In the genomic region with DNA sequence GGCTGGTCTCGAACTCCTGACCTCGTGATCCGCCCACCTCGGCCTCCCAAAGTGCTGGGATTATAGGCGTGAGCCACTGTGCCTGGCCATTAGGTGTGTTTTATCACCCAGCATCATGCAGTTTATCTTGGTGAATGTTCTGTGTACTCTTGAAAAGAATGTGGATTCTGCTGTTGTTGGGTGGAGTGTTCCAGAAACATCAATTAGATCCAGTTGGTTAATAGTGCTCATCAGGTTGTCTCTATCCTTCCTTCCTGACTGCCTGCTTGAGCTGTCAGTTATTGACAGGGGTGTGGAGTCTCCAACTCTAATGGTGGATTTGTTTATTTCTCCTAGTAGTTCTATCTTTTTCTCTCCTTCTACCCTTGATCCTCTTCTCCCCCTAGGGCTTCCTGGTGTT, we compare ENCODE assay signal across 14 cellular contexts. TPM values are rescaled to one million over a fixed set of nuclear protein-coding genes. Genes with fewer than 3 reads are reported as not detected.
DNase-seq lines count a peak whose midpoint lies in the region; ATAC-seq and TF ChIP-seq lines count a peak whose summit lies in the region.
"Had no signal": no experiment of that assay in that cellular context is flagged by ENCODE, and none has a peak within 500 bp of the region (broad histone marks: within the 10 kb centered on the region; RNA-seq: fewer than 3 reads in every experiment).

No MANE protein-coding gene starts in this region.

- in situ Hi-C loops in transverse colon (cut with MboI; ENCODE audit: low pct_ligation_motif_present in 1 of 4, low pct_unique_long_range_greater_than_20kb in 1 of 4, low sequenced_read_pairs in 3 of 4), result no loop called here

- TF ChIP-seq POLR2A in transverse colon (IDR thresholded peaks at IDR 0.05) (no peak), Peyer's patch (IDR thresholded peaks at IDR 0.05) (no peak)

- H3K36me3 ChIP-seq in mucosa of rectum (ENCODE audit: control insufficient read depth in 2 of 2, insufficient read depth in 2 of 2, low read length in 2 of 2) (peaks cover 48 to 66% of the 10 kb centered on the region in 2 donors), transverse colon (peaks cover 0 to 28% (median 11%) of the 10 kb centered on the region in 4 donors), Peyer's patch (peaks cover 0 to 80% (median 0%) of the 10 kb centered on the region in 3 donors)

- H3K4me3 ChIP-seq in mucosa of rectum (ENCODE audit: low read length in 2 of 2), result no peak overlapping the region
- no peak overlapping the region for H3K4me3 ChIP-seq in transverse colon
- no peak overlapping the region for H3K4me3 ChIP-seq in Peyer's patch
- H3K4me3 ChIP-seq: GM23338 had no signal

- no peak overlapping the region for H3K27ac Mint-ChIP-seq in endothelial cell (ENCODE audit: unreplicated experiment)
- H3K27ac Mint-ChIP-seq in natural killer cell, result no peak overlapping the region
- H3K27ac Mint-ChIP-seq: CD8-positive, alpha-beta T cell; GM23338 had no signal

- H3K36me3 Mint-ChIP-seq in endothelial cell (ENCODE audit: low read depth, unreplicated experiment) (peaks cover 40% of the 10 kb centered on the region), natural killer cell (peaks cover 10% of the 10 kb centered on the region)

- H3K9me3 Mint-ChIP-seq in endothelial cell (ENCODE audit: unreplicated experiment) (peaks cover 6% of the 10 kb centered on the region), natural killer cell (peaks cover 2 to 11% of the 10 kb centered on the region in 2 donors)

- H3K27me3 Mint-ChIP-seq in endothelial cell (ENCODE audit: unreplicated experiment), result peaks cover 11% of the 10 kb centered on the region
- H3K27me3 Mint-ChIP-seq in natural killer cell (ENCODE audit: low read depth in 2 of 2), result no peaks in the 10 kb centered on the region

- no peak for TF ChIP-seq EP300 in transverse colon (IDR thresholded peaks at IDR 0.05; ENCODE audit: low read depth)

- no peak for TF ChIP-seq CTCF in endothelial cell (IDR thresholded peaks at IDR 0.05; ENCODE audit: unreplicated experiment)
- TF ChIP-seq CTCF in transverse colon (IDR thresholded peaks at IDR 0.05), result no peak
- TF ChIP-seq CTCF in natural killer cell (IDR thresholded peaks at IDR 0.05), result no peak
- no peak for TF ChIP-seq CTCF in Peyer's patch (IDR thresholded peaks at IDR 0.05)

- DNase-seq in NCI-H2171 treated with DMSO at 0.1 percent for 48 hours (lab: John Stamatoyannopoulos, UW) (peak; percentile 35), NCI-H2171 (lab: John Stamatoyannopoulos, UW) (no peak), endothelial cell (ENCODE audit: low spot score) (no peak), transverse colon (no peak), natural killer cell (no peak), Peyer's patch (no peak)
- DNase-seq: 8988T; CD8-positive, alpha-beta T cell; GF-D8; HCEC 1CT had no signal

- H3K9me3 ChIP-seq in mucosa of rectum (ENCODE audit: control insufficient read depth in 2 of 2, low read length in 2 of 2) (peaks cover 0 to 4% of the 10 kb centered on the region in 2 donors), transverse colon (no peaks in the 10 kb centered on the region), Peyer's patch (peaks cover 0 to 10% (median 5%) of the 10 kb centered on the region in 4 donors)

- H3K27me3 ChIP-seq in mucosa of rectum (ENCODE audit: control insufficient read depth in 2 of 2, insufficient read depth in 2 of 2, low read length in 2 of 2) (no peaks in the 10 kb centered on the region), transverse colon (no peaks in the 10 kb centered on the region), Peyer's patch (no peaks in the 10 kb centered on the region)

- H3K9ac ChIP-seq in mucosa of rectum (ENCODE audit: low read depth in 1 of 2, low read length in 2 of 2), result no peak overlapping the region
- H3K9ac ChIP-seq: BLaER1 treated with 17β-estradiol and CSF1 and Interleukin-3, amounts not matched to agents 10 nM and 100 nM had no signal

- H3K27ac ChIP-seq in mucosa of rectum (ENCODE audit: low read depth in 2 of 2, low read length in 2 of 2) (peak overlapping the region; percentile 29 to 81), transverse colon (peak overlapping the region; percentile 54 to 74 (median 62)), Peyer's patch (peak overlapping the region in 2 of 4 donors; percentile 75 to 81)
- H3K27ac ChIP-seq: BLaER1 treated with 17β-estradiol and CSF1 and Interleukin-3, amounts not matched to agents 10 nM and 100 nM had no signal

- peak overlapping the region; percentile 62 for H3K4me3 Mint-ChIP-seq in endothelial cell (ENCODE audit: unreplicated experiment)
- no peak overlapping the region for H3K4me3 Mint-ChIP-seq in natural killer cell
- H3K4me3 Mint-ChIP-seq: CD8-positive, alpha-beta T cell; GM23338 had no signal

- H3K4me1 Mint-ChIP-seq in endothelial cell (ENCODE audit: unreplicated experiment), result no peaks in the 10 kb centered on the region
- H3K4me1 Mint-ChIP-seq in natural killer cell, result no peaks in the 10 kb centered on the region
- H3K4me1 Mint-ChIP-seq: GM23338 had no signal

- H3K4me1 ChIP-seq in mucosa of rectum (ENCODE audit: control insufficient read depth in 2 of 2, insufficient read depth in 2 of 2, low read length in 2 of 2), result peaks cover 5 to 6% of the 10 kb centered on the region in 2 donors
- peaks cover 0 to 5% (median 2%) of the 10 kb centered on the region in 4 donors for H3K4me1 ChIP-seq in transverse colon
- H3K4me1 ChIP-seq in Peyer's patch, result no peaks in the 10 kb centered on the region

- intact Hi-C loops in transverse colon (cut with DNase I; ENCODE audit: low total_unique reads) (no loop called here), natural killer cell (cut with micrococcal nuclease) (no loop called here)

- 60 to 83% methylated on average over 2 to 5 of the region's 5 CpGs for WGBS in transverse colon (ENCODE audit: low coverage in 1 of 2), 2 donors

- no peak for ATAC-seq in natural killer cell
- no peak for ATAC-seq in esophagus mucosa
- ATAC-seq: CD8-positive, alpha-beta T cell; GM23338 had no signal

RNA-seq across cellular contexts. Expression of gene PPP6R3, which starts 30.2 kb away (rescaled TPM):
- 115 TPM for total RNA-seq in endothelial cell (ENCODE audit: unreplicated experiment)
- total RNA-seq in transverse colon, result 100 to 1,000 TPM in 3 of 4 donors, 10 to 100 TPM in 1; 89.8 to 158 (median 117) TPM
- total RNA-seq in natural killer cell, result 100 to 1,000 TPM; 148 to 176 (median 149) TPM
- total RNA-seq in esophagus mucosa, result 59.8 TPM
- 100 to 1,000 TPM; 130 to 282 (median 156) TPM for total RNA-seq in Peyer's patch
